1 cellular context compared by ENCODE assay signal in the genomic region with DNA sequence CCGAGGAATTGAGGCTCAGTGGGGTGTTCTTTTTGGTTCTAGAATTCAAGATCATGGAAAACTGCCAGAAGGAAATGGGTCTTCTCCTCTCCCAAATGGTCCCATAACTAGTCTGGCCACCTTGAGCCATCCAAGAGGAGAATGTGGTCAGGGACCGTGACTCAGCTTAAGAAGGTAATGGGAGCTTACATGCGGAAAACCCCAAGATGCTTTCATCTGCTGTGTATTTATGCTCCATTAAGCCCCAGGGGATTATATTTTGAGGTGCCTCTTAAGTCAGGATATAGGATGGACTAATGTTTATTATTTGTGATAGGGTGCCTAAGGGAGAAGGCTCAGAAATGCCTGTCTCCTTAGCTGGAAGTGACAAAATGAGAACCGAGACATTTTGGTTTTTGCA.
TF ChIP-seq lines count a peak whose summit lies in the region.

No MANE protein-coding gene starts in this region.

TF ChIP-seq in SK-N-SH, 30 proteins besides CTCF, POLR2A, EP300 and RAD21 (continued from another document):
- TF ChIP-seq, protein P1, sequence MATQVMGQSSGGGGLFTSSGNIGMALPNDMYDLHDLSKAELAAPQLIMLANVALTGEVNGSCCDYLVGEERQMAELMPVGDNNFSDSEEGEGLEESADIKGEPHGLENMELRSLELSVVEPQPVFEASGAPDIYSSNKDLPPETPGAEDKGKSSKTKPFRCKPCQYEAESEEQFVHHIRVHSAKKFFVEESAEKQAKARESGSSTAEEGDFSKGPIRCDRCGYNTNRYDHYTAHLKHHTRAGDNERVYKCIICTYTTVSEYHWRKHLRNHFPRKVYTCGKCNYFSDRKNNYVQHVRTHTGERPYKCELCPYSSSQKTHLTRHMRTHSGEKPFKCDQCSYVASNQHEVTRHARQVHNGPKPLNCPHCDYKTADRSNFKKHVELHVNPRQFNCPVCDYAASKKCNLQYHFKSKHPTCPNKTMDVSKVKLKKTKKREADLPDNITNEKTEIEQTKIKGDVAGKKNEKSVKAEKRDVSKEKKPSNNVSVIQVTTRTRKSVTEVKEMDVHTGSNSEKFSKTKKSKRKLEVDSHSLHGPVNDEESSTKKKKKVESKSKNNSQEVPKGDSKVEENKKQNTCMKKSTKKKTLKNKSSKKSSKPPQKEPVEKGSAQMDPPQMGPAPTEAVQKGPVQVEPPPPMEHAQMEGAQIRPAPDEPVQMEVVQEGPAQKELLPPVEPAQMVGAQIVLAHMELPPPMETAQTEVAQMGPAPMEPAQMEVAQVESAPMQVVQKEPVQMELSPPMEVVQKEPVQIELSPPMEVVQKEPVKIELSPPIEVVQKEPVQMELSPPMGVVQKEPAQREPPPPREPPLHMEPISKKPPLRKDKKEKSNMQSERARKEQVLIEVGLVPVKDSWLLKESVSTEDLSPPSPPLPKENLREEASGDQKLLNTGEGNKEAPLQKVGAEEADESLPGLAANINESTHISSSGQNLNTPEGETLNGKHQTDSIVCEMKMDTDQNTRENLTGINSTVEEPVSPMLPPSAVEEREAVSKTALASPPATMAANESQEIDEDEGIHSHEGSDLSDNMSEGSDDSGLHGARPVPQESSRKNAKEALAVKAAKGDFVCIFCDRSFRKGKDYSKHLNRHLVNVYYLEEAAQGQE (IDR thresholded peaks at IDR 0.05; ENCODE audit: low read depth, low read length), result no peak
- TF ChIP-seq, protein P2, sequence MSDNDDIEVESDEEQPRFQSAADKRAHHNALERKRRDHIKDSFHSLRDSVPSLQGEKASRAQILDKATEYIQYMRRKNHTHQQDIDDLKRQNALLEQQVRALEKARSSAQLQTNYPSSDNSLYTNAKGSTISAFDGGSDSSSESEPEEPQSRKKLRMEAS (IDR thresholded peaks at IDR 0.05; ENCODE audit: low read depth), result no peak
